8 cellular contexts compared by ENCODE assay signal in genomic region chr14:72643317-72643801, GRCh38.
DNase-seq lines count a peak whose midpoint lies in the region; ATAC-seq lines count a peak whose summit lies in the region.

No MANE protein-coding gene starts in this region.

- H3K36me3 ChIP-seq in mesendoderm (ENCODE audit: control insufficient read depth, insufficient read depth, low read length) = no peaks in the 10 kb centered on the region

- H4K5ac ChIP-seq in mesendoderm (ENCODE audit: low read length) = no peak overlapping the region

- H3K4ac ChIP-seq in mesendoderm (ENCODE audit: low read depth, low read length) = no peak overlapping the region

- H3K79me1 ChIP-seq in mesendoderm (ENCODE audit: low read length) = no peaks in the 10 kb centered on the region

- DNase-seq in AG08396 (ENCODE audit: low spot score) = peak; percentile 89
- peak; percentile 71 for DNase-seq in NCI-H2171 treated with DMSO at 0.1 percent for 48 hours (lab: John Stamatoyannopoulos, UW)
- peak; percentile 81 for DNase-seq in cerebellum (ENCODE audit: low spot score)
- DNase-seq in mesendoderm = peak; percentile 72
- DNase-seq in NCI-H187 treated with DMSO at 0.1 percent for 48 hours (lab: John Stamatoyannopoulos, UW) = no peak
- DNase-seq in mesenteric fat pad (ENCODE audit: low spot score) = no peak

- no peak overlapping the region for H2BK15ac ChIP-seq in mesendoderm (replicated peaks; ENCODE audit: low read depth)

- no peak for ATAC-seq in HG03095 (IDR thresholded peaks at IDR 0.05; ENCODE audit: unreplicated experiment)
- no peak for ATAC-seq in GM21390 (IDR thresholded peaks at IDR 0.05; ENCODE audit: unreplicated experiment)

- no peak overlapping the region for H3K27ac ChIP-seq in mesendoderm (ENCODE audit: low read depth, low read length)

- no peak overlapping the region for H3K23ac ChIP-seq in mesendoderm (ENCODE audit: low read length)

- H3K18ac ChIP-seq in mesendoderm (ENCODE audit: low read length) = no peak overlapping the region

- H3K79me2 ChIP-seq in mesendoderm (ENCODE audit: control insufficient read depth, insufficient read depth, low read length) = no peaks in the 10 kb centered on the region

- no peak overlapping the region for H2AK5ac ChIP-seq in mesendoderm (ENCODE audit: low read length)

- no peak overlapping the region for H2BK120ac ChIP-seq in mesendoderm (ENCODE audit: low read depth, low read length)

- H3K4me3 ChIP-seq in mesendoderm (ENCODE audit: low read length) = no peak overlapping the region

- no peak overlapping the region for H3K4me2 ChIP-seq in mesendoderm (ENCODE audit: low read length)

- H3K27me3 ChIP-seq in mesendoderm (ENCODE audit: insufficient read depth, low read length, poor library complexity) = no peaks in the 10 kb centered on the region

- no peak overlapping the region for H4K8ac ChIP-seq in mesendoderm (ENCODE audit: low read depth, low read length)

- H3K4me1 ChIP-seq in mesendoderm (ENCODE audit: control insufficient read depth, low read depth, low read length) = no peaks in the 10 kb centered on the region

- H3K9ac ChIP-seq in mesendoderm (ENCODE audit: low read length) = no peak overlapping the region

- WGBS in mesendoderm (ENCODE audit: extremely low coverage, insufficient coverage, low lambda C conversion rate) = no CpG with 5 or more reads among the region's 5 CpGs

- H3K56ac ChIP-seq in mesendoderm (ENCODE audit: low read length) = no peak overlapping the region

- no peak overlapping the region for H2BK5ac ChIP-seq in mesendoderm (ENCODE audit: low read length)

Comparison
In these comparisons a context has a peak if more than half of its experiments do, and no peak if none do; other contexts are left out.
1. DNase-seq: peak in AG08396 (single experiment), NCI-H2171 treated with DMSO at 0.1 percent for 48 hours (single experiment), cerebellum (single experiment) and mesendoderm (single experiment); none in NCI-H187 treated with DMSO at 0.1 percent for 48 hours (single experiment) and mesenteric fat pad (single experiment).